Comparison of ENCODE assay signal across 8 cellular contexts in genomic region chr10:27240891-27241639, GRCh38. TPM values are rescaled to one million over a fixed set of nuclear protein-coding genes. Genes with fewer than 3 reads are reported as not detected.
DNase-seq lines count a peak whose midpoint lies in the region; ATAC-seq and TF ChIP-seq lines count a peak whose summit lies in the region.

No MANE protein-coding gene starts in this region.

- peak overlapping the region; percentile 100 for H3K27ac Mint-ChIP-seq in activated naive CD4-positive, alpha-beta T cell treated with anti-CD3 and anti-CD28 coated beads for 36 hours
- peak overlapping the region; percentile 98 for H3K27ac Mint-ChIP-seq in activated naive CD8-positive, alpha-beta T cell treated with anti-CD3 and anti-CD28 coated beads, Interleukin-2, amount 10 ng/mL, durations not matched to agents 7 days and 5 days

- TF ChIP-seq CTCF in heart right ventricle (IDR thresholded peaks at IDR 0.05), result no peak

- no peaks in the 10 kb centered on the region for H3K36me3 ChIP-seq in heart right ventricle

- H3K9me3 Mint-ChIP-seq in activated naive CD4-positive, alpha-beta T cell treated with anti-CD3 and anti-CD28 coated beads for 36 hours, result no peaks in the 10 kb centered on the region
- H3K9me3 Mint-ChIP-seq in activated naive CD8-positive, alpha-beta T cell treated with anti-CD3 and anti-CD28 coated beads, Interleukin-2, amount 10 ng/mL, durations not matched to agents 7 days and 5 days, result no peaks in the 10 kb centered on the region

- ATAC-seq in HG02588 (IDR thresholded peaks at IDR 0.05; ENCODE audit: unreplicated experiment) (peak; percentile 9), heart right ventricle (peak; percentile 0 to 31 (median 4))
- ATAC-seq in activated naive CD8-positive, alpha-beta T cell treated with anti-CD3 and anti-CD28 coated beads, Interleukin-2, amount 10 ng/mL, durations not matched to agents 7 days and 5 days (ENCODE audit: low read depth), result peak; percentile 5

- CTCF ChIA-PET in activated naive CD4-positive, alpha-beta T cell treated with anti-CD3 and anti-CD28 coated beads for 36 hours (lab: Charles Lee), result interaction anchor here (1.2 kb wide), 1 partner anchor 17 kb away, joined by 5 read pairs; no protein-coding TSS in a partner anchor
- CTCF ChIA-PET in HEK293T (lab: Yijun Ruan, JAX), result no interaction called here

- peak overlapping the region; percentile 92 to 99 (median 96) for H3K27ac ChIP-seq in heart right ventricle

- POLR2A ChIA-PET in activated naive CD8-positive, alpha-beta T cell treated with anti-CD3 and anti-CD28 coated beads, Interleukin-2, amount 10 ng/mL, durations not matched to agents 7 days and 5 days (lab: Charles Lee), result interaction anchor here (0.6 to 2.0 kb wide), 3 partner anchors 11 to 87 kb away, joined by 3 to 13 read pairs (median 4); partner anchors contain the start of genes MASTL and YME1L1
- POLR2A ChIA-PET in HEK293T (lab: Yijun Ruan, JAX), result no interaction called here

- 3 to 5% methylated on average over 47 to 49 of the region's 49 CpGs for WGBS in heart right ventricle, 2 donors

- H3K4me3 ChIP-seq in heart right ventricle, result peak overlapping the region; percentile 58 to 84 (median 76)

- intact Hi-C loops in activated naive CD4-positive, alpha-beta T cell treated with anti-CD3 and anti-CD28 coated beads for 36 hours (cut with micrococcal nuclease), result loop anchor here (1.0 to 10.0 kb wide), 8 partner anchors 121 to 1291 kb away; partner anchors contain the start of gene WAC
- intact Hi-C loops in heart right ventricle (cut with DNase I), result loop anchor here in 7 of 10 donors (2.0 to 10.0 kb wide), 5 partner anchors 84 to 1294 kb away; partner anchors contain the start of genes YME1L1 (in 6 of the 7), MASTL (in 5 of the 7) and WAC (in 1 of the 7)

- peaks cover 21% of the 10 kb centered on the region for H3K36me3 Mint-ChIP-seq in activated naive CD4-positive, alpha-beta T cell treated with anti-CD3 and anti-CD28 coated beads for 36 hours (ENCODE audit: low read depth)
- peaks cover 4% of the 10 kb centered on the region for H3K36me3 Mint-ChIP-seq in activated naive CD8-positive, alpha-beta T cell treated with anti-CD3 and anti-CD28 coated beads, Interleukin-2, amount 10 ng/mL, durations not matched to agents 7 days and 5 days

- DNase-seq in activated naive CD4-positive, alpha-beta T cell treated with anti-CD3 and anti-CD28 coated beads for 36 hours, result peak; percentile 16
- DNase-seq in activated naive CD4-positive, alpha-beta T cell treated with anti-CD3 and anti-CD28 coated beads, Interleukin-2, amount 50 U/mL, for 16 hours, result no peak
- DNase-seq in NCI-H345 (lab: John Stamatoyannopoulos, UW), result peak; percentile 12
- peak; percentile 59 for DNase-seq in activated naive CD8-positive, alpha-beta T cell treated with anti-CD3 and anti-CD28 coated beads, Interleukin-2, amount 10 ng/mL, durations not matched to agents 7 days and 5 days
- no peak for DNase-seq in heart right ventricle
- DNase-seq in pons (ENCODE audit: low spot score), result peak; percentile 49
- DNase-seq in HEK293T (ENCODE audit: extremely low spot score), result no peak

- H3K27me3 ChIP-seq in heart right ventricle, result no peaks in the 10 kb centered on the region

- H3K4me1 ChIP-seq in heart right ventricle, result peaks cover 4 to 55% (median 47%) of the 10 kb centered on the region in 9 donors

- H3K9me3 ChIP-seq in heart right ventricle, result no peaks in the 10 kb centered on the region

- peaks cover 22% of the 10 kb centered on the region for H3K4me1 Mint-ChIP-seq in activated naive CD4-positive, alpha-beta T cell treated with anti-CD3 and anti-CD28 coated beads for 36 hours (ENCODE audit: low read depth)
- H3K4me1 Mint-ChIP-seq in activated naive CD8-positive, alpha-beta T cell treated with anti-CD3 and anti-CD28 coated beads, Interleukin-2, amount 10 ng/mL, durations not matched to agents 7 days and 5 days, result peaks cover 21% of the 10 kb centered on the region

- peak overlapping the region; percentile 93 for H3K4me3 Mint-ChIP-seq in activated naive CD4-positive, alpha-beta T cell treated with anti-CD3 and anti-CD28 coated beads for 36 hours
- peak overlapping the region; percentile 95 for H3K4me3 Mint-ChIP-seq in activated naive CD8-positive, alpha-beta T cell treated with anti-CD3 and anti-CD28 coated beads, Interleukin-2, amount 10 ng/mL, durations not matched to agents 7 days and 5 days

- no peaks in the 10 kb centered on the region for H3K27me3 Mint-ChIP-seq in activated naive CD4-positive, alpha-beta T cell treated with anti-CD3 and anti-CD28 coated beads for 36 hours (ENCODE audit: low read depth)
- H3K27me3 Mint-ChIP-seq in activated naive CD8-positive, alpha-beta T cell treated with anti-CD3 and anti-CD28 coated beads, Interleukin-2, amount 10 ng/mL, durations not matched to agents 7 days and 5 days, result no peaks in the 10 kb centered on the region

TF ChIP-seq in HEK293T, 16 proteins besides CTCF, POLR2A, EP300 and RAD21:
- TF ChIP-seq FOXK2 (IDR thresholded peaks at IDR 0.05) (no peak), BHLHE40 (IDR thresholded peaks at IDR 0.05; ENCODE audit: borderline replicate concordance) (no peak), HDGF (IDR thresholded peaks at IDR 0.05; ENCODE audit: borderline replicate concordance) (no peak), NFRKB (IDR thresholded peaks at IDR 0.05) (no peak), PKNOX1 (IDR thresholded peaks at IDR 0.05) (no peak), ARNT (IDR thresholded peaks at IDR 0.05) (no peak), FOXA1 (IDR thresholded peaks at IDR 0.05) (no peak), CTBP1 (IDR thresholded peaks at IDR 0.05; ENCODE audit: borderline replicate concordance) (no peak)

RNA-seq across cellular contexts. Expression of gene ACBD5, which starts 0.5 kb away (rescaled TPM):
- 10 to 100 TPM in 1 of 2 experiments, 1 to 10 TPM in 1; 8.7 to 10.4 TPM for total RNA-seq in activated naive CD4-positive, alpha-beta T cell treated with anti-CD3 and anti-CD28 coated beads for 36 hours
- 10 to 100 TPM; 27.5 to 27.6 TPM for total RNA-seq in activated naive CD8-positive, alpha-beta T cell treated with anti-CD3 and anti-CD28 coated beads, Interleukin-2, amount 10 ng/mL, durations not matched to agents 7 days and 5 days
- 10 to 100 TPM; 60.0 to 93.3 (median 72.8) TPM for total RNA-seq in heart right ventricle
- 10 to 100 TPM; 14.6 to 25.6 TPM for polyA plus RNA-seq in heart right ventricle

Comparison
In these comparisons a context has a peak if more than half of its experiments do, and no peak if none do; other contexts are left out.
1. DNase-seq: peak in activated naive CD4-positive, alpha-beta T cell treated with anti-CD3 and anti-CD28 coated beads for 36 hours (single experiment), NCI-H345 (single experiment), activated naive CD8-positive, alpha-beta T cell treated with anti-CD3 and anti-CD28 coated beads, Interleukin-2, amount 10 ng/mL, durations not matched to agents 7 days and 5 days (single experiment) and pons (single experiment); none in activated naive CD4-positive, alpha-beta T cell treated with anti-CD3 and anti-CD28 coated beads, Interleukin-2, amount 50 U/mL, for 16 hours (single experiment), heart right ventricle (0 of 2) and HEK293T (single experiment).
2. Peak in every context shown above with its lines, with median percentiles within 50 percentile points of each other: ATAC-seq.